Comparison of ENCODE assay signal across 16 cellular contexts in the genomic region with DNA sequence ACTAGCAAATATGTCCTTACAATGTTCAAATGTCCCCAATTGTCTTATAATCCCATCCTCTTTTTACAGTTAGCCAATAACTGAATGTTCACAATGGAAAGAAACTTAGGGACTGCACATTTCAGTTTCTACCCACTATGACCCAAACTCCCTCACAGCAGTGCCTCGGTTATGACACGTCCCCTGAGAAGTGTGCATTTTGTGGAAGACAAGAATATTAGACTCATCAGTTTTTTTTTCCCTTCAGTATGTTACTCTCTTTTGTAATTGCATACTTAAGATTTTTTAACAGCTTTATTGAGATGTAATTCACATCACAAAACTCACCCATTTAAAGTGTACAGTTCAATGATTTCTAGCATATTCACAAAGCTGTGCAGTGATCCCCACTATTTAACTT.
A peak's percentile ranks its signal among the peaks of the same experiment; 100 is the strongest.
DNase-seq lines count a peak whose midpoint lies in the region; TF ChIP-seq lines count a peak whose summit lies in the region.
"Had no signal": no experiment of that assay in that cellular context is flagged by ENCODE, and none has a peak within 500 bp of the region (broad histone marks: within the 10 kb centered on the region; RNA-seq: fewer than 3 reads in every experiment).

No MANE protein-coding gene starts in this region.

- no peak overlapping the region for H3K27ac Mint-ChIP-seq in glutamatergic neuron (ENCODE audit: unreplicated experiment)
- H3K27ac Mint-ChIP-seq: activated T-helper 2 cell treated with anti-CD3 and anti-CD28 coated beads, Interferon-gamma antibody, Interleukin-2, Interleukin-4, amounts not matched to agents 10 μg/mL and 5 μg/mL and 100 μg/mL, durations not matched to agents 14 hours and 24 hours and 36 hours; IgD-negative memory B cell; T-helper 1 cell treated with Interleukin-12 subunit alpha and Interleukin-12 subunit beta and Interleukin-4 antibody, amounts not matched to agents 30 μg/mL and 1 μg/mL, for 36 hours had no signal

- H3K27ac ChIP-seq in hepatocyte (no peak overlapping the region), stomach smooth muscle (ENCODE audit: low read length) (no peak overlapping the region), substantia nigra (ENCODE audit: low read depth, low read length, poor library complexity, severe bottlenecking) (no peak overlapping the region)
- H3K27ac ChIP-seq: BLaER1 treated with 17β-estradiol and CSF1 and Interleukin-3, amounts not matched to agents 10 nM and 100 nM had no signal

- H3K36me3 Mint-ChIP-seq in glutamatergic neuron (ENCODE audit: unreplicated experiment), result peaks cover 10% of the 10 kb centered on the region

- H3K9me3 ChIP-seq in MG63, result no peaks in the 10 kb centered on the region; the same call in 1 of the 2 replicates
- no peaks in the 10 kb centered on the region for H3K9me3 ChIP-seq in hepatocyte (ENCODE audit: low read depth)
- peaks cover 0 to 4% of the 10 kb centered on the region in 2 donors for H3K9me3 ChIP-seq in stomach smooth muscle (ENCODE audit: control insufficient read depth in 2 of 2, low read length in 2 of 2)

- in situ Hi-C loops in astrocyte of the cerebellum (cut with HindIII; ENCODE audit: low sequenced_read_pairs), result no loop called here

- H3K36me3 ChIP-seq in MG63 (peaks cover 24% of the 10 kb centered on the region), hepatocyte (replicated peaks; ENCODE audit: insufficient read depth, low read depth) (no peaks in the 10 kb centered on the region), stomach smooth muscle (ENCODE audit: control insufficient read depth in 2 of 2, insufficient read depth in 2 of 2, low read length in 2 of 2) (no peaks in the 10 kb centered on the region)

- 84% methylated on average over 2 of the region's 2 CpGs for WGBS in hepatocyte (ENCODE audit: low lambda C conversion rate, missing lambda C conversion rate)

- peaks cover 2% of the 10 kb centered on the region for H3K27me3 Mint-ChIP-seq in glutamatergic neuron (ENCODE audit: unreplicated experiment)

- H3K9me2 ChIP-seq in hepatocyte (replicated peaks; ENCODE audit: insufficient read depth), result no peaks in the 10 kb centered on the region

- H3K4me1 ChIP-seq in hepatocyte (ENCODE audit: insufficient read depth) (peaks cover 59% of the 10 kb centered on the region), stomach smooth muscle (ENCODE audit: control insufficient read depth, insufficient read depth, low read length) (no peaks in the 10 kb centered on the region)

- H4K20me1 ChIP-seq in hepatocyte (ENCODE audit: insufficient read depth, poor library complexity, severe bottlenecking), result peaks cover 100% of the 10 kb centered on the region
- H4K20me1 ChIP-seq: BLaER1 treated with 17β-estradiol and CSF1 and Interleukin-3, amounts not matched to agents 10 nM and 100 nM had no signal

- no peaks in the 10 kb centered on the region for H3K9me3 Mint-ChIP-seq in glutamatergic neuron (ENCODE audit: unreplicated experiment)
- H3K9me3 Mint-ChIP-seq: activated T-helper 2 cell treated with anti-CD3 and anti-CD28 coated beads, Interferon-gamma antibody, Interleukin-2, Interleukin-4, amounts not matched to agents 10 μg/mL and 5 μg/mL and 100 μg/mL, durations not matched to agents 14 hours and 24 hours and 36 hours had no signal

- peak overlapping the region; percentile 23; the same call in 1 of the 2 replicates for H3K4me3 ChIP-seq in MG63
- peak overlapping the region; percentile 22 for H3K4me3 ChIP-seq in astrocyte of the cerebellum (ENCODE audit: low read depth, low read length)
- H3K4me3 ChIP-seq in hepatocyte, result no peak overlapping the region
- peak overlapping the region; percentile 36 to 54 for H3K4me3 ChIP-seq in stomach smooth muscle (ENCODE audit: low read length in 2 of 2)
- H3K4me3 ChIP-seq: BLaER1 treated with 17β-estradiol and CSF1 and Interleukin-3, amounts not matched to agents 10 nM and 100 nM had no signal

- no peak overlapping the region for H3K4me3 Mint-ChIP-seq in glutamatergic neuron (ENCODE audit: unreplicated experiment)
- H3K4me3 Mint-ChIP-seq: IgD-negative memory B cell; T-helper 1 cell treated with Interleukin-12 subunit alpha and Interleukin-12 subunit beta and Interleukin-4 antibody, amounts not matched to agents 30 μg/mL and 1 μg/mL, for 36 hours had no signal

- peaks cover 18% of the 10 kb centered on the region for H3K4me1 Mint-ChIP-seq in glutamatergic neuron (ENCODE audit: low read depth, unreplicated experiment)

- H3K79me2 ChIP-seq in hepatocyte, result peaks cover 100% of the 10 kb centered on the region

- H3K27me3 ChIP-seq in MG63 (no peaks in the 10 kb centered on the region), hepatocyte (no peaks in the 10 kb centered on the region), stomach smooth muscle (ENCODE audit: control insufficient read depth in 1 of 2, insufficient read depth in 2 of 2, low read length in 2 of 2) (peaks cover 0 to 7% of the 10 kb centered on the region in 2 donors)
- H3K27me3 ChIP-seq: BLaER1 treated with 17β-estradiol and CSF1 and Interleukin-3, amounts not matched to agents 10 nM and 100 nM had no signal

- TF ChIP-seq CTCF in astrocyte of the cerebellum (IDR thresholded peaks at IDR 0.05; ENCODE audit: low read depth, low read length, missing control alignments) (no peak), hepatocyte (IDR thresholded peaks at IDR 0.05; ENCODE audit: poor library complexity) (no peak), glutamatergic neuron (IDR thresholded peaks at IDR 0.05; ENCODE audit: partially characterized antibody, unreplicated experiment) (no peak)

- H2AFZ ChIP-seq in hepatocyte, result no peak overlapping the region

- no peak for DNase-seq in MG63
- no peak for DNase-seq in astrocyte of the cerebellum (ENCODE audit: low read depth)
- no peak for DNase-seq in hepatocyte (ENCODE audit: low spot score)
- DNase-seq in glutamatergic neuron, result no peak
- no peak for DNase-seq in OCI-M1 (lab: John Stamatoyannopoulos, UW)
- no peak for DNase-seq in KG1 (lab: John Stamatoyannopoulos, UW)
- no peak for DNase-seq in substantia nigra (lab: John Stamatoyannopoulos, UW)
- DNase-seq: amygdala, cortex of kidney, kidney, NCI-H1105 treated with DMSO at 0.1 percent for 48 hours had no signal

- H3K9ac ChIP-seq in stomach smooth muscle (ENCODE audit: low read length in 2 of 2), result no peak overlapping the region
- H3K9ac ChIP-seq: BLaER1 treated with 17β-estradiol and CSF1 and Interleukin-3, amounts not matched to agents 10 nM and 100 nM had no signal

- peak overlapping the region; percentile 63 for H3K4me2 ChIP-seq in hepatocyte
- H3K4me2 ChIP-seq: BLaER1 treated with 17β-estradiol and CSF1 and Interleukin-3, amounts not matched to agents 10 nM and 100 nM had no signal
